Comparison of ENCODE assay signal across 8 cellular contexts in the genomic region with DNA sequence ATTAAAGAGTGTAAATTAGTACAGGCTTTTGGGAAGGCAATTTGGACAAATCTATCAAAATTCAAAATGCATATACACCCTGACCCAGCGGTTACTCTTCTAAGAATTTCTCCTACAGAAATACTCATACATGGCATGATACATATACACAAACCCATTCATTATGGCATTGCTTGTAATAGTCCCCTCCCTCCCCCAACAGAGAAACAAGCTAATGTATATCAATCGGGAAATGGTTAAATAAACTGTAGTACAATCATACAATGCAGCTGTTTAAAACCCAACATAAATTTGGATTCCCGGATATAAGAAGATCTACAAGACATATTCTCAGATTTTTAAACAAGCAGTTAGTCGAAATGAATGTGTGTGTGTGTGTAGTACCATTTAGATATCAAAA. TPM values are rescaled to one million over a fixed set of nuclear protein-coding genes. Genes with fewer than 3 reads are reported as not detected.
DNase-seq lines count a peak whose midpoint lies in the region; ATAC-seq and TF ChIP-seq lines count a peak whose summit lies in the region.

No MANE protein-coding gene starts in this region.

- H3K4me3 Mint-ChIP-seq in activated T-helper 17 cell treated with anti-CD3 and anti-CD28 coated beads, Interleukin-2, amount 50 U/mL, for 72 hours: peak overlapping the region; percentile 87

- no peak for TF ChIP-seq POLR2A in HCT116 (IDR thresholded peaks at IDR 0.05; ENCODE audit: borderline replicate concordance, extremely low read depth, insufficient read depth, insufficient read length)

- H4K20me1 ChIP-seq in HCT116 (ENCODE audit: insufficient read depth): peaks cover 5% of the 10 kb centered on the region; the same call in 1 of the 2 replicates

- RAD21 ChIA-PET in HCT116 (lab: Charles Lee; ENCODE audit: low non-redundant PET in 1 of 2, low total read pairs in 2 of 2, uncharacterized antibody in 2 of 2, unreplicated experiment in 2 of 2): no interaction called here

- intact Hi-C loops in HCT116 (cut with micrococcal nuclease): loop anchor here (2.0 kb wide), 1 partner anchor 147 kb away; no protein-coding TSS in a partner anchor
- intact Hi-C loops in tibial artery (cut with DNase I; ENCODE audit: low total_unique reads): no loop called here

- H3K9ac ChIP-seq in HCT116 (ENCODE audit: low read length): peak overlapping the region; percentile 91

- H3K9me3 ChIP-seq in HCT116 (ENCODE audit: control insufficient read depth in 1 of 2, insufficient read depth in 1 of 2, low read depth in 1 of 2, low read length in 2 of 2) (no peaks in the 10 kb centered on the region), tibial artery (no peaks in the 10 kb centered on the region)

- no TSS peak for BruUV-seq in HCT116 (replicated peaks; lab: Mats Ljungman, UMichigan)

- H3K79me2 ChIP-seq in HCT116 (ENCODE audit: insufficient read depth, low read length): peaks cover 45% of the 10 kb centered on the region

- peak overlapping the region; percentile 68 for H3K4me3 ChIP-seq in AG04449 (ENCODE audit: low read depth, low read length)
- H3K4me3 ChIP-seq in HCT116 (replicated peaks in 1 of 2; ENCODE audit: low read depth in 1 of 2, low read length in 2 of 2): peak overlapping the region; percentile 66 to 76
- peak overlapping the region; percentile 67 for H3K4me3 ChIP-seq in kidney epithelial cell (ENCODE audit: low read depth, low read length)
- H3K4me3 ChIP-seq in tibial artery: peak overlapping the region; percentile 77 to 80

- no peak overlapping the region for H2AFZ ChIP-seq in HCT116 (ENCODE audit: low read depth, low read length, poor library complexity, severe bottlenecking)

- DNase-seq in AG04449 (ENCODE audit: low read depth, low spot score) (no peak), HCT116 (ENCODE audit: low read depth, low spot score) (no peak), kidney epithelial cell (ENCODE audit: low read depth) (no peak), tibial artery (no peak), NCI-H187 treated with DMSO at 0.1 percent for 48 hours (lab: John Stamatoyannopoulos, UW) (no peak)

- peak overlapping the region; percentile 83 for H3K4me2 ChIP-seq in HCT116 (ENCODE audit: low read length)

- H3K27me3 ChIP-seq in HCT116 (ENCODE audit: insufficient read depth, low read length) (no peaks in the 10 kb centered on the region), kidney epithelial cell (ENCODE audit: control insufficient read depth, insufficient read depth, low read length) (no peaks in the 10 kb centered on the region), tibial artery (no peaks in the 10 kb centered on the region)

- H3K27ac Mint-ChIP-seq in activated T-helper 17 cell treated with anti-CD3 and anti-CD28 coated beads, Interleukin-2, amount 50 U/mL, for 72 hours: peak overlapping the region; percentile 95

- peaks cover 59% of the 10 kb centered on the region for H3K36me3 Mint-ChIP-seq in activated T-helper 17 cell treated with anti-CD3 and anti-CD28 coated beads, Interleukin-2, amount 50 U/mL, for 72 hours (ENCODE audit: low read depth)

- ATAC-seq in HCT116 (no peak), GM19463 (IDR thresholded peaks at IDR 0.05; ENCODE audit: unreplicated experiment) (no peak), GM21423 (IDR thresholded peaks at IDR 0.05; ENCODE audit: unreplicated experiment) (no peak)
- ATAC-seq in activated T-helper 17 cell treated with anti-CD3 and anti-CD28 coated beads, Interleukin-2, amount 50 U/mL, for 72 hours (replicated peaks): no peak

- H3K27me3 Mint-ChIP-seq in activated T-helper 17 cell treated with anti-CD3 and anti-CD28 coated beads, Interleukin-2, amount 50 U/mL, for 72 hours: no peaks in the 10 kb centered on the region

- POLR2A ChIA-PET in AG04449 (lab: Yijun Ruan, JAX) (interaction anchor here (1.5 kb wide), 1 partner anchor 30 kb away, joined by 3 read pairs; no protein-coding TSS in a partner anchor), HCT116 (lab: Charles Lee) (interaction anchor here (0.5 to 1.8 kb wide), 3 partner anchors 9 to 108 kb away, joined by 3 to 6 read pairs (median 3); no protein-coding TSS in a partner anchor)

- H3K9me2 ChIP-seq in HCT116 (ENCODE audit: insufficient read depth): no peaks in the 10 kb centered on the region

- H3K4me1 Mint-ChIP-seq in activated T-helper 17 cell treated with anti-CD3 and anti-CD28 coated beads, Interleukin-2, amount 50 U/mL, for 72 hours: peaks cover 5% of the 10 kb centered on the region

- peak overlapping the region; percentile 93 for H3K27ac ChIP-seq in HCT116 (ENCODE audit: low read depth, low read length)
- H3K27ac ChIP-seq in tibial artery: peak overlapping the region; percentile 81 to 92

- no peaks in the 10 kb centered on the region for H3K9me3 Mint-ChIP-seq in activated T-helper 17 cell treated with anti-CD3 and anti-CD28 coated beads, Interleukin-2, amount 50 U/mL, for 72 hours

- H3K36me3 ChIP-seq in HCT116 (ENCODE audit: control insufficient read depth in 1 of 2, insufficient read depth in 2 of 2, low read length in 2 of 2): peaks cover 4 to 7% of the 10 kb centered on the region in 2 experiments; a peak in 2 of 4 replicates
- H3K36me3 ChIP-seq in kidney epithelial cell (ENCODE audit: control insufficient read depth, insufficient read depth, low read length): no peaks in the 10 kb centered on the region
- H3K36me3 ChIP-seq in tibial artery: no peaks in the 10 kb centered on the region

- TF ChIP-seq RAD21 in HCT116 (IDR thresholded peaks at IDR 0.05; ENCODE audit: low read depth): no peak

- no peak for TF ChIP-seq CTCF in AG04449 (IDR thresholded peaks at IDR 0.05; ENCODE audit: insufficient read depth, low read length, missing control alignments)
- TF ChIP-seq CTCF in HCT116 (IDR thresholded peaks at IDR 0.05 in 2 of 3, conservative IDR thresholded peaks at IDR 0.05 in 1 of 3; ENCODE audit: borderline replicate concordance in 1 of 3, insufficient read depth in 1 of 3, low read depth in 2 of 3, low read length in 2 of 3): no peak
- TF ChIP-seq CTCF in kidney epithelial cell (IDR thresholded peaks at IDR 0.05; ENCODE audit: insufficient read depth, low read length, poor library complexity, severe bottlenecking): no peak
- TF ChIP-seq CTCF in tibial artery (IDR thresholded peaks at IDR 0.05): no peak

- H3K4me1 ChIP-seq in HCT116 (ENCODE audit: control insufficient read depth in 1 of 2, insufficient read depth in 2 of 2, low read length in 2 of 2) (peaks cover 3 to 22% of the 10 kb centered on the region in 2 experiments; a peak in 3 of 4 replicates), tibial artery (peaks cover 0 to 25% (median 0%) of the 10 kb centered on the region in 4 donors)

- CTCF ChIA-PET in AG04449 (lab: Yijun Ruan, JAX): interaction anchor here (0.6 to 0.8 kb wide), 2 partner anchors 25 to 146 kb away, joined by 3 read pairs; no protein-coding TSS in a partner anchor
- CTCF ChIA-PET in HCT116 (lab: Charles Lee): no interaction called here

TF ChIP-seq in HCT116, 20 proteins besides CTCF, POLR2A, EP300 and RAD21 (continues in another document):
- TF ChIP-seq CEBPB (IDR thresholded peaks at IDR 0.05; ENCODE audit: low read depth): no peak
- TF ChIP-seq YY1 (IDR thresholded peaks at IDR 0.05; ENCODE audit: extremely low read depth, insufficient replicate concordance, low read depth, low read length): no peak
- no peak for TF ChIP-seq FOSL1 (IDR thresholded peaks at IDR 0.05; ENCODE audit: low read depth)
- TF ChIP-seq TCF7L2 (IDR thresholded peaks at IDR 0.05; ENCODE audit: borderline replicate concordance, extremely low read depth, insufficient read depth, insufficient read length): no peak
- TF ChIP-seq, protein P1, sequence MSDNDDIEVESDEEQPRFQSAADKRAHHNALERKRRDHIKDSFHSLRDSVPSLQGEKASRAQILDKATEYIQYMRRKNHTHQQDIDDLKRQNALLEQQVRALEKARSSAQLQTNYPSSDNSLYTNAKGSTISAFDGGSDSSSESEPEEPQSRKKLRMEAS (IDR thresholded peaks at IDR 0.05): no peak
- no peak for TF ChIP-seq ZFX (IDR thresholded peaks at IDR 0.05)
- TF ChIP-seq ZNF274 (IDR thresholded peaks at IDR 0.05; ENCODE audit: low read depth, low read length): no peak
- TF ChIP-seq, protein P2, sequence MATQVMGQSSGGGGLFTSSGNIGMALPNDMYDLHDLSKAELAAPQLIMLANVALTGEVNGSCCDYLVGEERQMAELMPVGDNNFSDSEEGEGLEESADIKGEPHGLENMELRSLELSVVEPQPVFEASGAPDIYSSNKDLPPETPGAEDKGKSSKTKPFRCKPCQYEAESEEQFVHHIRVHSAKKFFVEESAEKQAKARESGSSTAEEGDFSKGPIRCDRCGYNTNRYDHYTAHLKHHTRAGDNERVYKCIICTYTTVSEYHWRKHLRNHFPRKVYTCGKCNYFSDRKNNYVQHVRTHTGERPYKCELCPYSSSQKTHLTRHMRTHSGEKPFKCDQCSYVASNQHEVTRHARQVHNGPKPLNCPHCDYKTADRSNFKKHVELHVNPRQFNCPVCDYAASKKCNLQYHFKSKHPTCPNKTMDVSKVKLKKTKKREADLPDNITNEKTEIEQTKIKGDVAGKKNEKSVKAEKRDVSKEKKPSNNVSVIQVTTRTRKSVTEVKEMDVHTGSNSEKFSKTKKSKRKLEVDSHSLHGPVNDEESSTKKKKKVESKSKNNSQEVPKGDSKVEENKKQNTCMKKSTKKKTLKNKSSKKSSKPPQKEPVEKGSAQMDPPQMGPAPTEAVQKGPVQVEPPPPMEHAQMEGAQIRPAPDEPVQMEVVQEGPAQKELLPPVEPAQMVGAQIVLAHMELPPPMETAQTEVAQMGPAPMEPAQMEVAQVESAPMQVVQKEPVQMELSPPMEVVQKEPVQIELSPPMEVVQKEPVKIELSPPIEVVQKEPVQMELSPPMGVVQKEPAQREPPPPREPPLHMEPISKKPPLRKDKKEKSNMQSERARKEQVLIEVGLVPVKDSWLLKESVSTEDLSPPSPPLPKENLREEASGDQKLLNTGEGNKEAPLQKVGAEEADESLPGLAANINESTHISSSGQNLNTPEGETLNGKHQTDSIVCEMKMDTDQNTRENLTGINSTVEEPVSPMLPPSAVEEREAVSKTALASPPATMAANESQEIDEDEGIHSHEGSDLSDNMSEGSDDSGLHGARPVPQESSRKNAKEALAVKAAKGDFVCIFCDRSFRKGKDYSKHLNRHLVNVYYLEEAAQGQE (IDR thresholded peaks at IDR 0.05; ENCODE audit: low read depth): no peak
- no peak for TF ChIP-seq SRF (IDR thresholded peaks at IDR 0.05; ENCODE audit: low read depth)
- TF ChIP-seq ELF1 (IDR thresholded peaks at IDR 0.05; ENCODE audit: borderline replicate concordance, low read depth): no peak
- TF ChIP-seq CBX3 (IDR thresholded peaks at IDR 0.05; ENCODE audit: low read depth): no peak
- no peak for TF ChIP-seq SP1 (IDR thresholded peaks at IDR 0.05; ENCODE audit: low read depth)
- no peak for TF ChIP-seq EZH2phosphoT487 (IDR thresholded peaks at IDR 0.05; ENCODE audit: borderline replicate concordance)

RNA-seq across cellular contexts. Expression of gene HUWE1, which starts 0.8 kb away (rescaled TPM):
- total RNA-seq in HCT116 (2021; ENCODE audit: unreplicated experiment): 197 TPM
- polyA plus RNA-seq in HCT116 (2012): 135 and 139 TPM in 2 replicates
- 100 to 1,000 TPM; 455 to 608 TPM for total RNA-seq in activated T-helper 17 cell treated with anti-CD3 and anti-CD28 coated beads, Interleukin-2, amount 50 U/mL, for 72 hours
- total RNA-seq in kidney epithelial cell: 121 and 147 TPM in 2 replicates
